Comparison of ENCODE assay signal across 16 cellular contexts in genomic region chr3:169299129-169299528, GRCh38.
"Had no signal": no experiment of that assay in that cellular context is flagged by ENCODE, and none has a peak within 500 bp of the region (broad histone marks: within the 10 kb centered on the region; RNA-seq: fewer than 3 reads in every experiment).

No MANE protein-coding gene starts in this region.

- H3K9me3 Mint-ChIP-seq: activated CD4-positive, alpha-beta memory T cell treated with anti-CD3 and anti-CD28 coated beads, Interleukin-2, amount 10 ng/mL, durations not matched to agents 7 days and 5 days; T-helper 2 cell treated with Interferon-gamma antibody and Interleukin-4, amounts not matched to agents 5 μg/mL and 100 μg/mL, for 36 hours had no signal

- ATAC-seq: activated CD8-positive, alpha-beta memory T cell treated with anti-CD3 and anti-CD28 coated beads, Interleukin-2, amount 10 ng/mL, durations not matched to agents 7 days and 5 days; effector memory CD8-positive, alpha-beta T cell; stimulated activated naive CD8-positive, alpha-beta T cell treated with anti-CD3 and anti-CD28 coated beads, Interleukin-15, Interleukin-2, amounts not matched to agents 100 U/mL and 50 U/mL, for 24 hours had no signal

- H3K27me3 Mint-ChIP-seq: activated CD4-positive, alpha-beta memory T cell treated with anti-CD3 and anti-CD28 coated beads, Interleukin-2, amount 10 ng/mL, durations not matched to agents 7 days and 5 days; activated CD8-positive, alpha-beta memory T cell treated with anti-CD3 and anti-CD28 coated beads, Interleukin-2, amount 10 ng/mL, durations not matched to agents 7 days and 5 days; effector memory CD8-positive, alpha-beta T cell had no signal

- H3K4me3 Mint-ChIP-seq: activated CD4-positive, alpha-beta memory T cell treated with anti-CD3 and anti-CD28 coated beads, Interleukin-2, amount 10 ng/mL, durations not matched to agents 7 days and 5 days; activated CD8-positive, alpha-beta memory T cell treated with anti-CD3 and anti-CD28 coated beads, Interleukin-2, amount 10 ng/mL, durations not matched to agents 7 days and 5 days; activated naive CD8-positive, alpha-beta T cell; effector memory CD8-positive, alpha-beta T cell; T-helper 2 cell treated with Interferon-gamma antibody and Interleukin-4, amounts not matched to agents 5 μg/mL and 100 μg/mL, for 36 hours had no signal

- H2AFZ ChIP-seq: hepatocyte had no signal

- H3K4me2 ChIP-seq: hepatocyte had no signal

- H3K4me3 ChIP-seq: cardiac muscle cell, esophagus squamous epithelium, hepatocyte, pancreas, tibial nerve, uterus had no signal

- DNase-seq: activated CD4-positive, alpha-beta memory T cell treated with anti-CD3 and anti-CD28 coated beads, Interleukin-2, amount 10 ng/mL, durations not matched to agents 7 days and 5 days; activated CD4-positive, alpha-beta T cell treated with anti-CD3 and anti-CD28 coated beads for 48 hours; activated CD4-positive, CD25-positive, alpha-beta regulatory T cell; activated CD8-positive, alpha-beta memory T cell treated with anti-CD3 and anti-CD28 coated beads, Interleukin-2, amount 10 ng/mL, durations not matched to agents 7 days and 5 days; effector memory CD8-positive, alpha-beta T cell; esophagus squamous epithelium; midbrain; pancreas; retina; stimulated activated naive CD8-positive, alpha-beta T cell treated with anti-CD3 and anti-CD28 coated beads, Interleukin-15, Interleukin-2, amounts not matched to agents 100 U/mL and 50 U/mL, for 24 hours; uterus had no signal

- H3K9me3 ChIP-seq: esophagus squamous epithelium, pancreas, tibial nerve, uterus had no signal

- H3K79me2 ChIP-seq: hepatocyte had no signal

- H3K27ac Mint-ChIP-seq: activated CD4-positive, alpha-beta memory T cell treated with anti-CD3 and anti-CD28 coated beads, Interleukin-2, amount 10 ng/mL, durations not matched to agents 7 days and 5 days; activated CD8-positive, alpha-beta memory T cell treated with anti-CD3 and anti-CD28 coated beads, Interleukin-2, amount 10 ng/mL, durations not matched to agents 7 days and 5 days; activated naive CD8-positive, alpha-beta T cell; effector memory CD8-positive, alpha-beta T cell; T-helper 2 cell treated with Interferon-gamma antibody and Interleukin-4, amounts not matched to agents 5 μg/mL and 100 μg/mL, for 36 hours had no signal

- H3K27me3 ChIP-seq: cardiac muscle cell, esophagus squamous epithelium, hepatocyte, pancreas, tibial nerve, uterus had no signal

- H3K36me3 Mint-ChIP-seq: activated CD8-positive, alpha-beta memory T cell treated with anti-CD3 and anti-CD28 coated beads, Interleukin-2, amount 10 ng/mL, durations not matched to agents 7 days and 5 days; activated naive CD8-positive, alpha-beta T cell had no signal

- H3K4me1 ChIP-seq: esophagus squamous epithelium, tibial nerve, uterus had no signal

- H3K36me3 ChIP-seq: cardiac muscle cell, esophagus squamous epithelium, pancreas, tibial nerve, uterus had no signal

- H3K4me1 Mint-ChIP-seq: activated CD4-positive, alpha-beta memory T cell treated with anti-CD3 and anti-CD28 coated beads, Interleukin-2, amount 10 ng/mL, durations not matched to agents 7 days and 5 days; activated CD8-positive, alpha-beta memory T cell treated with anti-CD3 and anti-CD28 coated beads, Interleukin-2, amount 10 ng/mL, durations not matched to agents 7 days and 5 days had no signal

- H3K27ac ChIP-seq: cardiac muscle cell, esophagus squamous epithelium, hepatocyte, tibial nerve, uterus had no signal
